Comparison of ENCODE assay signal across 1 cellular context in the genomic region with DNA sequence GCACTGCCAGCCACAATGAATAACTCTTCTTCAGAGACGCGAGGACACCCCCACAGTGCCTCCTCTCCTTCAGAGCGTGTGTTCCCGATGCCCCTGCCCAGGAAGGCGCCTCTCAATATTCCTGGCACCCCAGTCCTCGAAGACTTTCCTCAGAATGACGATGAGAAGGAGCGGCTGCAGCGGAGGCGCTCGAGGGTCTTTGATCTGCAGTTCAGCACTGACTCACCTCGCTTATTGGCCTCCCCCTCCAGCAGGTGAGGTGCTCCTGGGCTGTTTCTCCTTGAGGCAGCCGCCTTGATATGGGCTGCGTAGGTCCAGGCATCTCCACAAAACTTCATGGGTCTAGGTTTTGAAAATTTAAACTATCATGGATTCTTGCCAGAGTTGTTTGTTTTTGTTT.
TF ChIP-seq lines count a peak whose summit lies in the region.

No MANE protein-coding gene starts in this region.

TF ChIP-seq in HCT116, 20 proteins besides CTCF, POLR2A, EP300 and RAD21:
- TF ChIP-seq ZNF274 (IDR thresholded peaks at IDR 0.05; ENCODE audit: low read depth, low read length): no peak
